In genomic region chr18:8479826-8480225, GRCh38 we compare ENCODE assay signal across 9 cellular contexts.
"Had no signal": no experiment of that assay in that cellular context is flagged by ENCODE, and none has a peak within 500 bp of the region (broad histone marks: within the 10 kb centered on the region; RNA-seq: fewer than 3 reads in every experiment).

No MANE protein-coding gene starts in this region.

- H3K36me3 ChIP-seq: MG63, SJSA1 had no signal

- H3K27ac ChIP-seq: RWPE1, SJSA1, SK-N-MC had no signal

- H3K4me3 ChIP-seq: MG63, SJSA1, SK-N-MC had no signal

- H3K27me3 ChIP-seq: MG63 had no signal

- H3K4me1 ChIP-seq: SJSA1 had no signal

- DNase-seq: KG1; MG63; NCI-H1092; NCI-H1105 treated with DMSO at 0.1 percent for 48 hours; NK-92 treated with Interleukin-12 subunit alpha and Interleukin-12 subunit beta, amount 100 ng/mL, for 24 hours; SIG-M5 had no signal

- H3K9me3 ChIP-seq: MG63, SJSA1 had no signal
